In the genomic region with DNA sequence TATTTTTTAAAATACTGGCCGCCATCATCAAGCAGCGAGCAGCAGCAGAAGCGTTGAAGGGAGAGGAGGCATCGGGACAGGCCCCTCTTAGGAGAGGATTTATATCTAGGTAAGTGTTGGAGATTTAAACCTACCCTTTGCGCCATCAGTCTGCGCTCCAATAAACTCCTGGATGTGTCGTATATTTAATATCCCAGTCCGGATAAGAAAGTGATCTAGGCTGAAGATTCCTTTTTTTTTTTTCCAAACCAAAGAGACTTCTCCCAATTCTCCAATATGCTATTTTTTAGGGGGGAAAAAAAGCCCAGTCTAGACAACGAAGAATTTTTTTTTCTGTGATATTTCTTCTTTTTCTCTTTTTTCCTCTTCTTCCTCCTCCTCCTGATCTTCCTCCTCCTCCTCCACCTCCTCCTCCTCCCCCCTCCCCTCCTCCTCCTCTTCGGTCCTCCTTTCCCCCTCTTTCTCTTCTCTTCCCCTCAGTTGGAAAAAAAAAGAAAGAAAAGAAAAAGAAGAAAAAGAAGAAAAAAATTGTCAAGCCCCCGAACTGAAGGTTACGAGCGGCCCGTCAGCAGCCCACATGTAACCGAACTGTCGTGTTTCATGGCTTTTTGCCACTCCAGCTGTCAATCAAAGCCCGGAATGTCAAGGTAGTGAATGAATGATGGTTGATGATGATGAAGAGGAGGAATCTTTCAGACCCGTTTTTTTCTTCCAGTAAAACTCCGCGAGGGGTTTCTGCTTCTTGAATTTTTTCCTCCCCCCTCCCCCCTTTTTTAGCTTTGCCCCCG, we compare ENCODE assay signal across 8 cellular contexts. TPM values are rescaled to one million over a fixed set of nuclear protein-coding genes. Genes with fewer than 3 reads are reported as not detected.
DNase-seq lines count a peak whose midpoint lies in the region; ATAC-seq lines count a peak whose summit lies in the region.

No MANE protein-coding gene starts in this region.

- DNase-seq in AG08396 (ENCODE audit: low spot score) (peak; percentile 45), OCI-M1 (lab: John Stamatoyannopoulos, UW) (peak; percentile 73), dermis blood vessel endothelial cell (peak; percentile 55), GM03348 (ENCODE audit: low spot score) (no peak), pons (ENCODE audit: low spot score) (no peak)

- H3K36me3 ChIP-seq in muscle layer of colon (ENCODE audit: insufficient read depth, low read length) = peaks cover 16% of the 10 kb centered on the region

- peak overlapping the region; percentile 91 for H3K9ac ChIP-seq in muscle layer of colon (ENCODE audit: low read length)

- H3K4me1 ChIP-seq in muscle layer of colon (ENCODE audit: insufficient read depth, low read length) = peaks cover 1% of the 10 kb centered on the region

- peak overlapping the region; percentile 99 for H3K27ac ChIP-seq in muscle layer of colon (ENCODE audit: low read depth, low read length)

- H3K27me3 ChIP-seq in muscle layer of colon (ENCODE audit: control insufficient read depth in 1 of 2, insufficient read depth in 2 of 2, low read length in 2 of 2) = no peaks in the 10 kb centered on the region

- peak; percentile 0 for ATAC-seq in GM18868 (IDR thresholded peaks at IDR 0.05; ENCODE audit: unreplicated experiment)
- no peak for ATAC-seq in HG03097 (IDR thresholded peaks at IDR 0.05; ENCODE audit: low FRiP score, unreplicated experiment)

- H3K9me3 ChIP-seq in muscle layer of colon (ENCODE audit: low read length) = no peaks in the 10 kb centered on the region

- H3K4me3 ChIP-seq in muscle layer of colon (ENCODE audit: low read depth in 1 of 2, low read length in 2 of 2) = peak overlapping the region; percentile 91 to 94

RNA-seq across cellular contexts. Expression of gene MEIS2, which starts 0.8 kb away (rescaled TPM):
- total RNA-seq in dermis blood vessel endothelial cell = 12.9 and 13.8 TPM in 2 replicates

Comparison
In these comparisons a context has a peak if more than half of its experiments do, and no peak if none do; other contexts are left out.
1. DNase-seq: peak in AG08396 (single experiment), OCI-M1 (single experiment) and dermis blood vessel endothelial cell (single experiment); none in GM03348 (single experiment) and pons (single experiment).